ENCODE assay signal across 21 cellular contexts in genomic region chr13:41709511-41709910, GRCh38.
DNase-seq lines count a peak whose midpoint lies in the region; ATAC-seq, FAIRE-seq and TF ChIP-seq lines count a peak whose summit lies in the region.
"Had no signal": no experiment of that assay in that cellular context is flagged by ENCODE, and none has a peak within 500 bp of the region (broad histone marks: within the 10 kb centered on the region; RNA-seq: fewer than 3 reads in every experiment).

No MANE protein-coding gene starts in this region.

- no peaks in the 10 kb centered on the region for H3K27me3 ChIP-seq in bronchial epithelial cell (ENCODE audit: control insufficient read depth, insufficient read depth, low read length)
- H3K27me3 ChIP-seq in thoracic aorta (replicated peaks; ENCODE audit: insufficient read depth): no peaks in the 10 kb centered on the region
- H3K27me3 ChIP-seq: stomach had no signal

- no peak for TF ChIP-seq CTCF in bronchial epithelial cell (IDR thresholded peaks at IDR 0.05; ENCODE audit: insufficient read depth, low read length, severe bottlenecking)
- TF ChIP-seq CTCF in thoracic aorta (IDR thresholded peaks at IDR 0.05): no peak

- H3K27ac ChIP-seq in thoracic aorta: peak overlapping the region; percentile 58 to 81
- H3K27ac ChIP-seq: lower lobe of right lung, RWPE1 had no signal

- DNase-seq in ELR (ENCODE audit: low read depth) (peak; percentile 26), LHCN-M2 (ENCODE audit: low read depth) (peak; percentile 9), bronchial epithelial cell (ENCODE audit: low read depth) (peak; percentile 32), thoracic aorta (ENCODE audit: low spot score) (no peak), left lobe of liver (ENCODE audit: low spot score) (no peak), NCI-H526 treated with DMSO at 0.1 percent for 48 hours (lab: John Stamatoyannopoulos, UW) (no peak)
- DNase-seq: activated CD8-positive, alpha-beta memory T cell treated with anti-CD3 and anti-CD28 coated beads for 24 hours; activated effector memory CD4-positive, alpha-beta T cell treated with anti-CD3 and anti-CD28 coated beads, Interleukin-2, amount 50 U/mL, for 16 hours; CD4-positive, CD25-positive, alpha-beta regulatory T cell; head of caudate nucleus; lower lobe of right lung; mucosa of descending colon; NCI-H1417 treated with DMSO at 0.1 percent for 48 hours; NCI-H2081 treated with DMSO at 0.1 percent for 48 hours; NCI-H774; small intestine; stomach had no signal

- H3K9me3 ChIP-seq in thoracic aorta: no peaks in the 10 kb centered on the region
- H3K9me3 ChIP-seq: lower lobe of right lung, mucosa of descending colon, stomach had no signal

- H3K4me1 ChIP-seq in thoracic aorta (ENCODE audit: control insufficient read depth in 1 of 2, low read depth in 2 of 2): peaks cover 30 to 53% of the 10 kb centered on the region in 2 donors

- ATAC-seq in thoracic aorta (ENCODE audit: insufficient number of reproducible peaks, low FRiP score, low read depth) (no peak), left lobe of liver (no peak), HG02938 (IDR thresholded peaks at IDR 0.05; ENCODE audit: unreplicated experiment) (no peak)
- ATAC-seq: lower lobe of right lung; mucosa of descending colon; natural killer cell treated with Interleukin-12 subunit alpha and Interleukin-12 subunit beta and Interleukin-15 and Interleukin-18, amount 100 ng/mL, for 72 hours had no signal

- H3K36me3 ChIP-seq in bronchial epithelial cell (ENCODE audit: control insufficient read depth, insufficient read depth, low read length) (no peaks in the 10 kb centered on the region), thoracic aorta (no peaks in the 10 kb centered on the region)
- H3K36me3 ChIP-seq: lower lobe of right lung had no signal

- H3K4me3 ChIP-seq in bronchial epithelial cell (ENCODE audit: low read depth, low read length) (no peak overlapping the region), thoracic aorta (no peak overlapping the region)
- H3K4me3 ChIP-seq: lower lobe of right lung, mucosa of descending colon, stomach had no signal

- FAIRE-seq in bronchial epithelial cell (lab: Jason Lieb, UNC): no peak
- FAIRE-seq: small intestine, TTC549 had no signal

Comparison
In these comparisons a context has a peak if more than half of its experiments do, and no peak if none do; other contexts are left out.
1. DNase-seq: peak in ELR (single experiment), LHCN-M2 (single experiment) and bronchial epithelial cell (single experiment); none in thoracic aorta (single experiment), left lobe of liver (single experiment) and NCI-H526 treated with DMSO at 0.1 percent for 48 hours (single experiment).